ENCODE assay signal across 22 cellular contexts in the genomic region with DNA sequence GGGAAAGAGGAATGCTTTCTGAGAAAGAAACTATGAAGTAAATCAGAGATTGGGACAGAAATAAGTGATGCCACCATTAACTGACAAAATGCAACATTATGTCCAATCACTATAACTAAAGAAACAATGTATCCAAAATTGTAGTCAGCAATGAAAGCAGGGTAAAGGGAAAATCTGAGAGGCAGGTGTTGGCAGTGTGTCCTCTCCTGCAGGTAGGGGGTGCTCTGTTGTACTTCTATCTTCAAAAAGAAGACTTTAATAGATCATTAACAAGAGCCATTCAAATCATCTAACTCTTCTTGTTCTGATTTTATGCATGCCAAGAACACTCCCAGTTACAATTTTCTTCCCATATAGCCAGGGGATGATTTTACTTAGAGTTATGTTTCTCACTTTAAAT.
DNase-seq lines count a peak whose midpoint lies in the region; ATAC-seq and TF ChIP-seq lines count a peak whose summit lies in the region.
"Had no signal": no experiment of that assay in that cellular context is flagged by ENCODE, and none has a peak within 500 bp of the region (broad histone marks: within the 10 kb centered on the region; RNA-seq: fewer than 3 reads in every experiment).

No MANE protein-coding gene starts in this region.

- no peaks in the 10 kb centered on the region for H3K36me3 ChIP-seq in Loucy (ENCODE audit: insufficient read depth, low read length)
- no peaks in the 10 kb centered on the region for H3K36me3 ChIP-seq in neural progenitor cell
- H3K36me3 ChIP-seq: MG63 had no signal

- no peaks in the 10 kb centered on the region for H3K27me3 ChIP-seq in Loucy (ENCODE audit: insufficient read depth, low read length, poor library complexity, severe bottlenecking)
- H3K27me3 ChIP-seq in neural progenitor cell, result no peaks in the 10 kb centered on the region
- H3K27me3 ChIP-seq: MG63 had no signal

- H3K4me1 ChIP-seq in Loucy (ENCODE audit: insufficient read depth, low read length, poor library complexity, severe bottlenecking) (no peaks in the 10 kb centered on the region), neural progenitor cell (peaks cover 17% of the 10 kb centered on the region)

- H3F3A ChIP-seq in Loucy (ENCODE audit: low read depth) (no peaks in the 10 kb centered on the region), neural progenitor cell (ENCODE audit: low read depth) (peaks cover 10% of the 10 kb centered on the region)

- no peaks in the 10 kb centered on the region for H3K9me2 ChIP-seq in Loucy (replicated peaks; ENCODE audit: low read depth, low read length)

- H3K4me1 Mint-ChIP-seq in chondrocyte (ENCODE audit: low read depth) (no peaks in the 10 kb centered on the region), neural progenitor cell (peaks cover 14% of the 10 kb centered on the region)
- H3K4me1 Mint-ChIP-seq: B cell, T-helper 17 cell had no signal

- DNase-seq in chondrocyte (ENCODE audit: low spot score), result no peak
- peak; percentile 16 for DNase-seq in neural progenitor cell (ENCODE audit: low spot score)
- no peak for DNase-seq in germinal center (ENCODE audit: low spot score)
- DNase-seq: Calu3; CD4-positive, alpha-beta T cell; DND-41; GF-D8; MG63; NCI-H1105; NCI-H1694; NCI-H2107; NCI-H226; NCI-H524 treated with DMSO at 0.1 percent for 48 hours; NK-92 treated with Interleukin-12 subunit alpha and Interleukin-12 subunit beta, amount 100 ng/mL, for 24 hours; PC-3; T-helper 17 cell had no signal

- TF ChIP-seq CTCF in GM12872 (IDR thresholded peaks at IDR 0.05; ENCODE audit: insufficient read depth, low read depth, low read length), result peak; percentile 28; the same call in 1 of the 3 replicates
- peak; percentile 45 for TF ChIP-seq CTCF in Loucy (conservative IDR thresholded peaks at IDR 0.05; ENCODE audit: low read length)
- peak; percentile 10 for TF ChIP-seq CTCF in chondrocyte (IDR thresholded peaks at IDR 0.05)
- TF ChIP-seq CTCF in neural progenitor cell (IDR thresholded peaks at IDR 0.05), result peak; percentile 46

- H3K4me2 ChIP-seq in Loucy (ENCODE audit: low read depth, low read length, poor library complexity, severe bottlenecking), result no peak overlapping the region
- H3K4me2 ChIP-seq in neural progenitor cell, result no peak overlapping the region

- H3K4me3 ChIP-seq in Loucy (ENCODE audit: low read length, poor library complexity, severe bottlenecking), result no peak overlapping the region
- no peak overlapping the region for H3K4me3 ChIP-seq in neural progenitor cell
- H3K4me3 ChIP-seq: MG63 had no signal

- H3K27me3 Mint-ChIP-seq in chondrocyte (ENCODE audit: low read depth), result peaks cover 2% of the 10 kb centered on the region
- no peaks in the 10 kb centered on the region for H3K27me3 Mint-ChIP-seq in neural progenitor cell (ENCODE audit: insufficient read depth, low read depth)
- H3K27me3 Mint-ChIP-seq: B cell; CD4-positive, alpha-beta T cell; T-helper 17 cell had no signal

- no peaks in the 10 kb centered on the region for H4K20me1 ChIP-seq in Loucy (ENCODE audit: insufficient read depth, low read length, poor library complexity, severe bottlenecking)
- H4K20me1 ChIP-seq in neural progenitor cell (ENCODE audit: low read depth), result no peaks in the 10 kb centered on the region

- ATAC-seq in HG03457 (IDR thresholded peaks at IDR 0.05; ENCODE audit: unreplicated experiment), result no peak
- no peak for ATAC-seq in HG02840 (IDR thresholded peaks at IDR 0.05; ENCODE audit: low FRiP score, unreplicated experiment)
- ATAC-seq: PC-3, T-helper 17 cell had no signal

- no peak overlapping the region for H3K27ac Mint-ChIP-seq in chondrocyte (ENCODE audit: unreplicated experiment)
- H3K27ac Mint-ChIP-seq in neural progenitor cell, result no peak overlapping the region
- H3K27ac Mint-ChIP-seq: B cell; CD4-positive, alpha-beta T cell; T-helper 17 cell had no signal

- H3K9me3 Mint-ChIP-seq in chondrocyte (ENCODE audit: low read depth) (no peaks in the 10 kb centered on the region), neural progenitor cell (no peaks in the 10 kb centered on the region)
- H3K9me3 Mint-ChIP-seq: CD4-positive, alpha-beta T cell had no signal

- H2AFZ ChIP-seq in Loucy (ENCODE audit: low read length) (no peak overlapping the region), neural progenitor cell (replicated peaks) (no peak overlapping the region)

- H3K4me3 Mint-ChIP-seq in chondrocyte (ENCODE audit: unreplicated experiment), result no peak overlapping the region
- no peak overlapping the region for H3K4me3 Mint-ChIP-seq in neural progenitor cell
- H3K4me3 Mint-ChIP-seq: B cell; CD4-positive, alpha-beta T cell; T-helper 17 cell had no signal

- no peak overlapping the region for H3K9ac ChIP-seq in Loucy (ENCODE audit: low read depth, low read length, poor library complexity, severe bottlenecking)
- H3K9ac ChIP-seq in neural progenitor cell, result no peak overlapping the region

- no peaks in the 10 kb centered on the region for H3K9me3 ChIP-seq in Loucy (ENCODE audit: insufficient read depth, low read depth, low read length)
- H3K9me3 ChIP-seq in neural progenitor cell (ENCODE audit: low read depth), result no peaks in the 10 kb centered on the region
- H3K9me3 ChIP-seq: MG63 had no signal

- H3K27ac ChIP-seq in neural progenitor cell, result no peak overlapping the region
- H3K27ac ChIP-seq: RWPE1 had no signal

- no peaks in the 10 kb centered on the region for H3K36me3 Mint-ChIP-seq in chondrocyte (ENCODE audit: low read depth)
- H3K36me3 Mint-ChIP-seq in neural progenitor cell, result no peaks in the 10 kb centered on the region

- H3K79me2 ChIP-seq in Loucy (ENCODE audit: insufficient read depth, low read length) (no peaks in the 10 kb centered on the region), neural progenitor cell (ENCODE audit: low read depth) (no peaks in the 10 kb centered on the region)
